ENCODE assay signal across 27 cellular contexts in genomic region chr22:23409976-23410375, GRCh38.
"Had no signal": no experiment of that assay in that cellular context is flagged by ENCODE, and none has a peak within 500 bp of the region (broad histone marks: within the 10 kb centered on the region; RNA-seq: fewer than 3 reads in every experiment).

No MANE protein-coding gene starts in this region.

- H3K4me2 ChIP-seq: smooth muscle cell had no signal

- H3K4me3 ChIP-seq: heart left ventricle, left lung, lower lobe of right lung, ovary, right atrium auricular region, right lobe of liver, smooth muscle cell, testis, thyroid gland, transverse colon, upper lobe of right lung had no signal

- H3K4me1 Mint-ChIP-seq: immature natural killer cell; stimulated activated memory B cell treated with anti-CD40 and anti-IgM and Interleukin-4, amounts not matched to agents 10 μg/mL and 1 μg/mL and 100 μg/mL, for 72 hours had no signal

- H3K36me3 Mint-ChIP-seq: immature natural killer cell; naive thymus-derived CD8-positive, alpha-beta T cell; stimulated activated memory B cell treated with anti-CD40 and anti-IgM and Interleukin-4, amounts not matched to agents 10 μg/mL and 1 μg/mL and 100 μg/mL, for 72 hours had no signal

- H3K27ac ChIP-seq: heart left ventricle, left lung, lower lobe of right lung, ovary, right atrium auricular region, right lobe of liver, testis, thyroid gland, transverse colon, upper lobe of right lung had no signal

- H3K4me1 ChIP-seq: heart left ventricle, left lung, lower lobe of right lung, right atrium auricular region, right lobe of liver, testis, transverse colon, upper lobe of right lung had no signal

- H3K27me3 Mint-ChIP-seq: naive thymus-derived CD8-positive, alpha-beta T cell; progenitor cell of endocrine pancreas; stimulated activated naive CD8-positive, alpha-beta T cell treated with anti-CD3 and anti-CD28 coated beads, Interleukin-15, amount 100 ng/mL, for 72 hours had no signal

- H3K27me3 ChIP-seq: left lung, ovary, right atrium auricular region, right lobe of liver, testis, thyroid gland, transverse colon had no signal

- H3K36me3 ChIP-seq: heart left ventricle, left lung, lower lobe of right lung, ovary, right atrium auricular region, right lobe of liver, thyroid gland, transverse colon, upper lobe of right lung had no signal

- H3K27ac Mint-ChIP-seq: immature natural killer cell; naive thymus-derived CD8-positive, alpha-beta T cell; progenitor cell of endocrine pancreas; stimulated activated memory B cell treated with anti-CD40 and anti-IgM and Interleukin-4, amounts not matched to agents 10 μg/mL and 1 μg/mL and 100 μg/mL, for 72 hours; stimulated activated naive CD8-positive, alpha-beta T cell treated with anti-CD3 and anti-CD28 coated beads, Interleukin-15, amount 100 ng/mL, for 72 hours had no signal

- H3K4me3 Mint-ChIP-seq: immature natural killer cell; naive thymus-derived CD8-positive, alpha-beta T cell; stimulated activated memory B cell treated with anti-CD40 and anti-IgM and Interleukin-4, amounts not matched to agents 10 μg/mL and 1 μg/mL and 100 μg/mL, for 72 hours; stimulated activated naive CD8-positive, alpha-beta T cell treated with anti-CD3 and anti-CD28 coated beads, Interleukin-15, amount 100 ng/mL, for 72 hours had no signal

- H3K9me3 Mint-ChIP-seq: immature natural killer cell; naive thymus-derived CD8-positive, alpha-beta T cell; stimulated activated memory B cell treated with anti-CD40 and anti-IgM and Interleukin-4, amounts not matched to agents 10 μg/mL and 1 μg/mL and 100 μg/mL, for 72 hours; stimulated activated naive CD8-positive, alpha-beta T cell treated with anti-CD3 and anti-CD28 coated beads, Interleukin-15, amount 100 ng/mL, for 72 hours had no signal

- H3K9me3 ChIP-seq: left lung, lower lobe of right lung, ovary, right atrium auricular region, right lobe of liver, testis, thyroid gland, transverse colon, upper lobe of right lung had no signal

- DNase-seq: heart left ventricle; hypothalamus; immature natural killer cell; kidney; left colon; left lung; lower lobe of right lung; mammary epithelial cell; mesenchymal stem cell; midbrain; right lobe of liver; stimulated activated CD4-positive, alpha-beta T cell treated with anti-CD3 and anti-CD28 coated beads, Interleukin-1b, Interleukin-23, amount 100 ng/mL, for 48 hours; stimulated activated CD4-positive, alpha-beta T cell treated with anti-CD3 and anti-CD28 coated beads, Interleukin-2, amount 100 ng/mL, for 48 hours; stimulated activated CD4-positive, alpha-beta T cell treated with anti-CD3 and anti-CD28 coated beads, Interleukin-4, amount 100 ng/mL, for 4 hours; stimulated activated CD8-positive, alpha-beta memory T cell treated with anti-CD3 and anti-CD28 coated beads, Interleukin-4, amount 100 ng/mL, for 48 hours; stimulated activated naive CD4-positive, alpha-beta T cell treated with Interleukin-2 at 50 U/mL for 16 hours; stimulated activated naive CD8-positive, alpha-beta T cell treated with anti-CD3 and anti-CD28 coated beads, Interleukin-15, amount 100 ng/mL, for 72 hours; testis; thyroid gland; transverse colon; upper lobe of right lung had no signal

- ATAC-seq: heart left ventricle; left colon; left lung; lower lobe of right lung; naive thymus-derived CD8-positive, alpha-beta T cell; right lobe of liver; stimulated activated memory B cell treated with anti-CD40 and anti-IgM and Interleukin-4, amounts not matched to agents 10 μg/mL and 1 μg/mL and 100 μg/mL, for 72 hours; stimulated activated naive CD8-positive, alpha-beta T cell treated with anti-CD3 and anti-CD28 coated beads, Interleukin-15, amount 100 ng/mL, for 72 hours; upper lobe of right lung had no signal
